ENCODE assay signal across 8 cellular contexts in the genomic region with DNA sequence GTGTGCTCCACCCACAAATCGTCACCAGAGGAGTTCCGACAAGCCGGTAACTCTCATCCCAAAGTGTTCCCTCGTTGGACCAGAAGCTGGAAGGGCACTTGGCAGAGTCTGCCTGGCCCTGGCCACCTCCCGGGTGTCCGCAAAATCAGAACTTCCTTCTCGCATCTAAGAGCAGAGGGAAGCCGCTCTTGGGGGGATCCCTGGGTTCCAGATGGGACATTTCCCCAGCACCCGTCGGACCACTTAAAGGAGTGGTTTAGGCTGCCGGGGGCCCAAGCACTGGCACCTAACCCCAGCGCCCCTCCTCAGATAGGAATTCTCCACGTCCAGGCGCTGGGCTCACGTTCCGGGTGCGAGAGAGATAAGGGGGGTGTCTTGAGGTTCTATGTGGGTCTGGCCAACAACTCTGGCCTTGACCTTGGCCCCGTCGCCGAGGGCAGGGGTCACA. TPM values are rescaled to one million over a fixed set of nuclear protein-coding genes. Genes with fewer than 3 reads are reported as not detected.
DNase-seq lines count a peak whose midpoint lies in the region; ATAC-seq, FAIRE-seq and TF ChIP-seq lines count a peak whose summit lies in the region.

No MANE protein-coding gene starts in this region.

- no peak overlapping the region for H2BK120ac ChIP-seq in mesendoderm (ENCODE audit: low read depth, low read length)

- H3K56ac ChIP-seq in mesendoderm (ENCODE audit: low read length): peak overlapping the region; percentile 97

- no peak overlapping the region for H3K27ac ChIP-seq in mesendoderm (ENCODE audit: low read depth, low read length)

- peak overlapping the region; percentile 50 for H3K4ac ChIP-seq in mesendoderm (ENCODE audit: low read depth, low read length)

- H3K79me1 ChIP-seq in mesendoderm (ENCODE audit: low read length): peaks cover 16% of the 10 kb centered on the region

- peaks cover 6% of the 10 kb centered on the region for H3K4me1 ChIP-seq in mesendoderm (ENCODE audit: control insufficient read depth, low read depth, low read length)

- no peak overlapping the region for H3K23ac ChIP-seq in mesendoderm (ENCODE audit: low read length)

- H3K18ac ChIP-seq in mesendoderm (ENCODE audit: low read length): peak overlapping the region; percentile 22

- H2AK5ac ChIP-seq in mesendoderm (ENCODE audit: low read length): peak overlapping the region; percentile 54

- H4K5ac ChIP-seq in mesendoderm (ENCODE audit: low read length): peak overlapping the region; percentile 88

- H3K4me3 ChIP-seq in AG10803 (ENCODE audit: low read length): peak overlapping the region; percentile 87
- H3K4me3 ChIP-seq in astrocyte of the cerebellum (ENCODE audit: low read depth, low read length): peak overlapping the region; percentile 67
- peak overlapping the region; percentile 56 for H3K4me3 ChIP-seq in mesendoderm (ENCODE audit: low read length)

- peak overlapping the region; percentile 92 for H3K4me2 ChIP-seq in mesendoderm (ENCODE audit: low read length)

- in situ Hi-C loops in astrocyte of the cerebellum (cut with HindIII; ENCODE audit: low sequenced_read_pairs): no loop called here

- DNase-seq in AG10803 (ENCODE audit: low read depth): no peak
- DNase-seq in astrocyte of the cerebellum (ENCODE audit: low read depth): no peak
- no peak for DNase-seq in mesendoderm
- no peak for DNase-seq in cerebellar nuclear complex (lab: John Stamatoyannopoulos, UW)
- no peak for DNase-seq in D721Med (ENCODE audit: insufficient read length, low spot score)
- no peak for DNase-seq in cerebellar cortex (ENCODE audit: low spot score)

- peak; percentile 1 for ATAC-seq in HG03135 (IDR thresholded peaks at IDR 0.05; ENCODE audit: unreplicated experiment)
- ATAC-seq in HG03378 (IDR thresholded peaks at IDR 0.05; ENCODE audit: unreplicated experiment): no peak

- peak overlapping the region; percentile 1 for H4K8ac ChIP-seq in mesendoderm (ENCODE audit: low read depth, low read length)

- WGBS in mesendoderm (ENCODE audit: extremely low coverage, insufficient coverage, low lambda C conversion rate): no CpG with 5 or more reads among the region's 20 CpGs

- H2BK15ac ChIP-seq in mesendoderm (replicated peaks; ENCODE audit: low read depth): no peak overlapping the region

- TF ChIP-seq CTCF in AG10803 (conservative IDR thresholded peaks at IDR 0.05; ENCODE audit: low read length) (no peak), astrocyte of the cerebellum (IDR thresholded peaks at IDR 0.05; ENCODE audit: low read depth, low read length, missing control alignments) (no peak), D721Med (IDR thresholded peaks at IDR 0.05; ENCODE audit: insufficient read depth, missing control alignments) (no peak)

- peak overlapping the region; percentile 96 for H3K9ac ChIP-seq in mesendoderm (ENCODE audit: low read length)

- peaks cover 11% of the 10 kb centered on the region for H3K79me2 ChIP-seq in mesendoderm (ENCODE audit: control insufficient read depth, insufficient read depth, low read length)

- peak overlapping the region; percentile 86 for H2BK5ac ChIP-seq in mesendoderm (ENCODE audit: low read length)

- no peak for FAIRE-seq in D721Med (lab: Jason Lieb, UNC)

- no peaks in the 10 kb centered on the region for H3K27me3 ChIP-seq in mesendoderm (ENCODE audit: insufficient read depth, low read length, poor library complexity)

- H3K36me3 ChIP-seq in mesendoderm (ENCODE audit: control insufficient read depth, insufficient read depth, low read length): no peaks in the 10 kb centered on the region

RNA-seq across cellular contexts. Expression of gene MAP2K7, which starts 0.9 kb away (rescaled TPM):
- 27.9 TPM for polyA plus RNA-seq in mesendoderm (2013, experiment 1 of 2)
- polyA plus RNA-seq in mesendoderm (2013, experiment 2 of 2): 27.3 TPM

RNA-seq across cellular contexts. Expression of gene TGFBR3L, which starts 11.8 kb away (rescaled TPM):
- polyA plus RNA-seq in mesendoderm (2013, experiment 1 of 2): 0.69 TPM
- polyA plus RNA-seq in mesendoderm (2013, experiment 2 of 2): 0.69 TPM

RNA-seq across cellular contexts. Expression of gene LRRC8E, which starts 14.5 kb away (rescaled TPM):
- polyA plus RNA-seq in mesendoderm (2013, experiment 1 of 2): 0.88 TPM
- 1.0 TPM for polyA plus RNA-seq in mesendoderm (2013, experiment 2 of 2)

RNA-seq across cellular contexts. Expression of gene SNAPC2, which starts 17.3 kb away (rescaled TPM):
- polyA plus RNA-seq in mesendoderm (2013, experiment 1 of 2): 19.2 TPM
- polyA plus RNA-seq in mesendoderm (2013, experiment 2 of 2): 18.9 TPM

RNA-seq across cellular contexts. Expression of gene CTXN1, which starts 23.1 kb away (rescaled TPM):
- polyA plus RNA-seq in mesendoderm (2013, experiment 1 of 2): 46.4 TPM
- polyA plus RNA-seq in mesendoderm (2013, experiment 2 of 2): 47.0 TPM
